8 cellular contexts compared by ENCODE assay signal in genomic region chr7:99928994-99929729, GRCh38. TPM values are rescaled to one million over a fixed set of nuclear protein-coding genes. Genes with fewer than 3 reads are reported as not detected.
DNase-seq lines count a peak whose midpoint lies in the region; ATAC-seq, FAIRE-seq and TF ChIP-seq lines count a peak whose summit lies in the region.

Gene GJC3, minus strand, starts transcription at chr7:99929620. Its CDS starts 0 bp downstream, at chr7:99929620.

- H3K4me3 ChIP-seq in GM23248 (peak within 1 kb of the TSS; percentile 58), endothelial cell of umbilical vein (replicated peaks in 1 of 3; ENCODE audit: insufficient read depth in 1 of 3, low read depth in 1 of 3, low read length in 3 of 3) (peak within 1 kb of the TSS in 2 of 3 experiments; percentile 14 to 39), mesodermal cell (ENCODE audit: extremely low read depth, insufficient read depth, low read length, poor library complexity, severe bottlenecking) (peak within 1 kb of the TSS; percentile 16), suprapubic skin (peak within 1 kb of the TSS; percentile 23)

- H4K20me1 ChIP-seq in GM23248 (ENCODE audit: insufficient read depth) (no peaks in the 10 kb centered on the region), endothelial cell of umbilical vein (replicated peaks; ENCODE audit: control insufficient read depth, extremely low read depth, insufficient read depth, low read length) (no peaks in the 10 kb centered on the region)

- DNase-seq in AG20443 (ENCODE audit: low spot score): peak; percentile 77
- peak; percentile 78 for DNase-seq in GM23248
- DNase-seq in NCI-H510A (lab: John Stamatoyannopoulos, UW): peak; percentile 9
- DNase-seq in activated CD4-positive, alpha-beta T cell treated with anti-CD3 and anti-CD28 coated beads, Interleukin-2, amount 50 U/mL, for 48 hours: peak; percentile 49 to 56
- peak; percentile 80 for DNase-seq in endothelial cell of umbilical vein (ENCODE audit: low read depth, low spot score)
- DNase-seq in suprapubic skin (ENCODE audit: low spot score in 2 of 2): peak in 1 of 2 donors; percentile 62

- FAIRE-seq in endothelial cell of umbilical vein (lab: Jason Lieb, UNC): peak; percentile 93

- TF ChIP-seq CTCF in endothelial cell of umbilical vein (IDR thresholded peaks at IDR 0.05; ENCODE audit: extremely low read depth in 1 of 2, insufficient read depth in 1 of 2, low read depth in 1 of 2, low read length in 2 of 2) (peak; percentile 22 to 41), suprapubic skin (IDR thresholded peaks at IDR 0.05) (peak in 1 of 2 donors; percentile 45)

- H3K4me2 ChIP-seq in GM23248 (ENCODE audit: unreplicated experiment) (peak within 1 kb of the TSS; percentile 62), endothelial cell of umbilical vein (ENCODE audit: insufficient read depth, low read length) (peak within 1 kb of the TSS; percentile 63)

- CTCF ChIA-PET in endothelial cell of umbilical vein (lab: Charles Lee): interaction anchor here (0.7 to 3.9 kb wide), 16 partner anchors 8 to 404 kb away, joined by 3 to 15 read pairs (median 5); partner anchors contain the start of gene TRIM4

- no peak for TF ChIP-seq EP300 in suprapubic skin (IDR thresholded peaks at IDR 0.05)

- peak within 1 kb of the TSS; percentile 63 for H2AFZ ChIP-seq in GM23248
- H2AFZ ChIP-seq in endothelial cell of umbilical vein (ENCODE audit: low read depth, low read length): peak within 1 kb of the TSS; percentile 82

- no peaks in the 10 kb centered on the region for H3K9me2 ChIP-seq in GM23248 (ENCODE audit: insufficient read depth)

- in situ Hi-C loops in GM23248 (cut with MboI): no loop called here

- no peak for ATAC-seq in GM21723 (IDR thresholded peaks at IDR 0.05; ENCODE audit: unreplicated experiment)

- dilution Hi-C loops in endothelial cell of umbilical vein (cut with MboI; ENCODE audit: extremely low pct_ligation_motif_present, low sequenced_read_pairs): no loop called here

- H3K36me3 ChIP-seq in GM23248 (ENCODE audit: low read depth) (no peaks in the 10 kb centered on the region), endothelial cell of umbilical vein (ENCODE audit: control insufficient read depth in 2 of 2, extremely low read depth in 1 of 2, insufficient read depth in 2 of 2, low read length in 2 of 2) (no peaks in the 10 kb centered on the region), mesodermal cell (ENCODE audit: control insufficient read depth, insufficient read depth, low read length) (no peaks in the 10 kb centered on the region), suprapubic skin (no peaks in the 10 kb centered on the region)

- H3K4me1 ChIP-seq in GM23248 (ENCODE audit: insufficient read depth) (no peaks in the 10 kb centered on the region), endothelial cell of umbilical vein (ENCODE audit: control insufficient read depth, extremely low read depth, insufficient read depth, low read length) (peaks cover 13% of the 10 kb centered on the region), mesodermal cell (ENCODE audit: control insufficient read depth, insufficient read depth, low read length, poor library complexity, severe bottlenecking) (no peaks in the 10 kb centered on the region), suprapubic skin (peaks cover 12% of the 10 kb centered on the region)

- H3K9me1 ChIP-seq in endothelial cell of umbilical vein (replicated peaks; ENCODE audit: control insufficient read depth, extremely low read depth, insufficient read depth, low read length): no peaks in the 10 kb centered on the region

- H3K27ac ChIP-seq in GM23248 (no peak within 1 kb of the TSS), endothelial cell of umbilical vein (ENCODE audit: insufficient read depth, low read depth, low read length) (no peak within 1 kb of the TSS), mesodermal cell (ENCODE audit: low read depth, low read length, severe bottlenecking) (no peak within 1 kb of the TSS), suprapubic skin (no peak within 1 kb of the TSS)

- BruUV-seq in endothelial cell of umbilical vein (replicated peaks; lab: Mats Ljungman, UMichigan): no TSS peak

- H3F3A ChIP-seq in GM23248 (ENCODE audit: insufficient read depth): no peaks in the 10 kb centered on the region

- intact Hi-C loops in endothelial cell of umbilical vein (cut with micrococcal nuclease): no loop called here

- TF ChIP-seq POLR2A in endothelial cell of umbilical vein (IDR thresholded peaks at IDR 0.05; ENCODE audit: low read depth, low read length) (peak; percentile 41), suprapubic skin (IDR thresholded peaks at IDR 0.05) (no peak)

- H3K9me3 ChIP-seq in GM23248 (ENCODE audit: low read depth): no peaks in the 10 kb centered on the region
- no peaks in the 10 kb centered on the region for H3K9me3 ChIP-seq in endothelial cell of umbilical vein (replicated peaks; ENCODE audit: control insufficient read depth, insufficient read depth, low read length)
- no peaks in the 10 kb centered on the region for H3K9me3 ChIP-seq in mesodermal cell (ENCODE audit: control insufficient read depth, low read length)
- no peaks in the 10 kb centered on the region for H3K9me3 ChIP-seq in suprapubic skin

- H3K79me2 ChIP-seq in GM23248 (ENCODE audit: insufficient read depth) (no peaks in the 10 kb centered on the region), endothelial cell of umbilical vein (ENCODE audit: control insufficient read depth, insufficient read depth, low read length) (no peaks in the 10 kb centered on the region)

- whole genome bisulfite sequencing in GM23248 (ENCODE audit: low coverage in 1 of 2, low lambda C conversion rate in 2 of 2, missing lambda C conversion rate in 2 of 2), 2 experiments: 13 to 18% methylated on average over 21 to 22 of the region's 22 CpGs
- 24 to 29% methylated on average over 14 to 17 of the region's 22 CpGs for WGBS in mesodermal cell (ENCODE audit: insufficient coverage in 2 of 2), 2 experiments
- WGBS in suprapubic skin: 22% methylated on average over 22 of the region's 22 CpGs

- peaks cover 5% of the 10 kb centered on the region for H3K27me3 ChIP-seq in GM23248 (replicated peaks; ENCODE audit: insufficient read depth)
- peaks cover 12 to 29% of the 10 kb centered on the region in 2 experiments for H3K27me3 ChIP-seq in endothelial cell of umbilical vein (ENCODE audit: control insufficient read depth in 2 of 2, insufficient read depth in 2 of 2, low read length in 2 of 2)
- H3K27me3 ChIP-seq in suprapubic skin: peaks cover 3% of the 10 kb centered on the region

- H3K9ac ChIP-seq in GM23248 (0 out of 2 replicates have a peak within 1 kb of the TSS, but pooled peaks have one; percentile 13), endothelial cell of umbilical vein (replicated peaks; ENCODE audit: extremely low read depth, insufficient read depth, low read length) (no peak within 1 kb of the TSS)

- POLR2A ChIA-PET in endothelial cell of umbilical vein (lab: Charles Lee): interaction anchor here (1.7 kb wide), 1 partner anchor 10 kb away, joined by 7 read pairs; the partner anchor contains the start of gene TRIM4

TF ChIP-seq in endothelial cell of umbilical vein, 7 proteins besides CTCF, POLR2A, EP300 and RAD21:
- no peak for TF ChIP-seq EZH2 (IDR thresholded peaks at IDR 0.05; ENCODE audit: borderline replicate concordance, low read depth, low read length, severe bottlenecking)
- TF ChIP-seq MYC (IDR thresholded peaks at IDR 0.05; ENCODE audit: low read depth, low read length): no peak
- TF ChIP-seq MAX (IDR thresholded peaks at IDR 0.05; ENCODE audit: insufficient read depth, insufficient read length): no peak

RNA-seq across cellular contexts. Expression of gene GJC3, which starts in this region (rescaled TPM):
- total RNA-seq in GM23248 (2014; rRNA removed; shearing (Covaris generic)): not detected in 2 replicates
- polyA plus RNA-seq in GM23248 (2016; fragmentation: Nextera tagmentation; extraction: Ambion mirVana) (not detected in 2 replicates), endothelial cell of umbilical vein (0.28 and 0.33 TPM in 2 replicates)
- total RNA-seq in endothelial cell of umbilical vein (not detected in 2 replicates), suprapubic skin (1 to 10 TPM; 1.9 to 2.9 (median 2.5) TPM)
- polyA plus RNA-seq in endothelial cell of umbilical vein (2011; cell fraction: cytosol; rRNA removed): 0.25 and 0.31 TPM in 2 replicates
- polyA plus RNA-seq in endothelial cell of umbilical vein (2011; cell fraction: nucleus; rRNA removed): 0.13 and 0.28 TPM in 2 replicates
- 0.56 TPM in 1 of 2 replicates, not detected in the other for polyA plus RNA-seq in endothelial cell of umbilical vein (2012)
- 0.28 TPM in 1 of 2 replicates, not detected in the other for polyA minus RNA-seq in endothelial cell of umbilical vein
- polyA minus RNA-seq in endothelial cell of umbilical vein (2011; cell fraction: cytosol; rRNA and poly(A)+ RNA removed): not detected
- not detected in 2 replicates for polyA minus RNA-seq in endothelial cell of umbilical vein (2011; cell fraction: nucleus; rRNA and poly(A)+ RNA removed)
- polyA plus RNA-seq in mesodermal cell (2013, experiment 1 of 2): not detected
- polyA plus RNA-seq in mesodermal cell (2013, experiment 2 of 2): 0.46 TPM

Comparison
In these comparisons a context has a peak if more than half of its experiments do, and no peak if none do; other contexts are left out.
1. Peak in DNase-seq, H3K4me3 ChIP-seq, H3K9ac ChIP-seq and H3K4me2 ChIP-seq in GM23248; RNA of the gene not detected or under 1 TPM.
2. Peak in DNase-seq, H3K4me3 ChIP-seq and H3K4me2 ChIP-seq in endothelial cell of umbilical vein; RNA of the gene not detected or under 1 TPM.